In the genomic region with DNA sequence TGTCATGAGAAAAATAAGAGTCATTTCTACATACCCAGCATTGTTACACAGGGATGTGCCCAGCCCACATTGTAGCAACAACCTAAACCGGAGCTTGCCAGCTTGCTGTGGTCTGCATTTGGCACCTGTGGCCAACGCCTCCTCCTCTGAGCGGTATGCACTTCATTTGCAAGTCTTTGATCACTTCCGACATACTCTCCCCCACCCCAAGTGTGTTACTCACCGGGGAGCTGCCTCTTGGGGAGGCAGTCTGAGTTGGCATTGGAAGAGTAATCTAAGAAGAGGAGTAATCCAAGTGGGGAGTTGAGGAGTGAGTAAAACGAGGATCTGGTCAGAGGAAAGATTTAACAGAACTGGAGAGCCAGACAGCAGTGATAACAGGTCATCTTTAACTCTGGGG, we compare ENCODE assay signal across 8 cellular contexts. TPM values are rescaled to one million over a fixed set of nuclear protein-coding genes. Genes with fewer than 3 reads are reported as not detected.
DNase-seq lines count a peak whose midpoint lies in the region; ATAC-seq, FAIRE-seq and TF ChIP-seq lines count a peak whose summit lies in the region.

No MANE protein-coding gene starts in this region.

- ATAC-seq in GM21619 (IDR thresholded peaks at IDR 0.05; ENCODE audit: unreplicated experiment) (peak; percentile 49), HG02885 (IDR thresholded peaks at IDR 0.05; ENCODE audit: poor library complexity, unreplicated experiment) (no peak)

- no TSS peak for BruUV-seq in OCI-LY7 (replicated peaks; lab: Mats Ljungman, UMichigan)

- H3K27ac ChIP-seq in OCI-LY7 (ENCODE audit: low read depth, low read length, poor library complexity, severe bottlenecking) = peak overlapping the region; percentile 40

- CTCF ChIA-PET in OCI-LY7 (lab: Charles Lee; ENCODE audit: unreplicated experiment) = interaction anchor here (1.0 kb wide), 1 partner anchor 96 kb away, joined by 3 read pairs; no protein-coding TSS in a partner anchor

- TF ChIP-seq CTCF in OCI-LY7 (conservative IDR thresholded peaks at IDR 0.05; ENCODE audit: low read length) = no peak

- H3K4me3 ChIP-seq in OCI-LY7 (ENCODE audit: low read depth, low read length, poor library complexity, severe bottlenecking) = peak overlapping the region; percentile 39

- peaks cover 6% of the 10 kb centered on the region; the same call in 1 of the 2 replicates for H3K9me3 ChIP-seq in OCI-LY7 (ENCODE audit: low read length)

- H3K79me2 ChIP-seq in OCI-LY7 (ENCODE audit: insufficient read depth, low read depth, low read length) = no peaks in the 10 kb centered on the region

- no peaks in the 10 kb centered on the region for H4K20me1 ChIP-seq in OCI-LY7 (ENCODE audit: insufficient read depth, low read length)

- H2AFZ ChIP-seq in OCI-LY7 (ENCODE audit: low read length) = peak overlapping the region; percentile 57; the same call in 1 of the 2 replicates

- FAIRE-seq in GM12892 (lab: Jason Lieb, UNC) = no peak

- POLR2A ChIA-PET in OCI-LY7 (lab: Charles Lee) = interaction anchor here (0.9 to 1.7 kb wide), 4 partner anchors 8 to 129 kb away, joined by 3 read pairs; no protein-coding TSS in a partner anchor

- intact Hi-C loops in OCI-LY7 (cut with micrococcal nuclease; ENCODE audit: unreplicated experiment) = loop anchor here (1.0 kb wide), 1 partner anchor 54 kb away; no protein-coding TSS in a partner anchor

- H3K9me2 ChIP-seq in OCI-LY7 (ENCODE audit: insufficient read depth, low read length) = no peaks in the 10 kb centered on the region

- no peaks in the 10 kb centered on the region for H3K36me3 ChIP-seq in OCI-LY7 (ENCODE audit: insufficient read depth, low read length)

- peak overlapping the region; percentile 91 for H3K4me2 ChIP-seq in OCI-LY7 (ENCODE audit: low read length)

- peak; percentile 90 for DNase-seq in OCI-LY7 (ENCODE audit: low spot score)
- peak; percentile 27 for DNase-seq in activated gamma-delta T cell (lab: John Stamatoyannopoulos, UW)
- peak; percentile 94 for DNase-seq in kidney glomerular epithelial cell (lab: John Stamatoyannopoulos, UW)
- peak; percentile 57 to 71 for DNase-seq in stimulated activated CD8-positive, alpha-beta memory T cell treated with anti-CD3 and anti-CD28 coated beads, Interleukin-4, amount 100 ng/mL, for 1 hour (ENCODE audit: low read depth in 2 of 2, low spot score in 1 of 2)
- no peak for DNase-seq in GM12892 (ENCODE audit: insufficient read length)
- DNase-seq in epidermal melanocyte (ENCODE audit: insufficient read length, low spot score) = no peak

- TF ChIP-seq POLR2A in GM12892 (IDR thresholded peaks at IDR 0.05; ENCODE audit: low read depth, low read length) = no peak

- H3K4me1 ChIP-seq in OCI-LY7 (ENCODE audit: insufficient read depth, low read length, poor library complexity, severe bottlenecking) = peaks cover 53% of the 10 kb centered on the region

RNA-seq across cellular contexts. Expression of gene BCL9, which starts 3.8 kb away (rescaled TPM):
- 4.7 and 5.7 TPM in 2 replicates for total RNA-seq in OCI-LY7 (2014; rRNA removed; shearing (Covaris generic))
- 13.4 and 15.8 TPM in 2 replicates for total RNA-seq in OCI-LY7 (2022)
- 6.8 TPM for polyA plus RNA-seq in GM12892 (2012; ENCODE audit: missing spikeins)

Comparison
In these comparisons a context has a peak if more than half of its experiments do, and no peak if none do; other contexts are left out.
1. DNase-seq: peak in OCI-LY7 (single experiment), activated gamma-delta T cell (single experiment), kidney glomerular epithelial cell (single experiment) and stimulated activated CD8-positive, alpha-beta memory T cell treated with anti-CD3 and anti-CD28 coated beads, Interleukin-4, amount 100 ng/mL, for 1 hour (2 of 2); none in GM12892 (single experiment) and epidermal melanocyte (single experiment).